In genomic region chr11:133065847-133066485, GRCh38 we compare ENCODE assay signal across 30 cellular contexts.
DNase-seq lines count a peak whose midpoint lies in the region; ATAC-seq, FAIRE-seq and TF ChIP-seq lines count a peak whose summit lies in the region.
"Had no signal": no experiment of that assay in that cellular context is flagged by ENCODE, and none has a peak within 500 bp of the region (broad histone marks: within the 10 kb centered on the region; RNA-seq: fewer than 3 reads in every experiment).

No MANE protein-coding gene starts in this region.

- H3K27ac ChIP-seq in small intestine (ENCODE audit: low read depth in 1 of 2, low read length in 1 of 2) = no peak overlapping the region
- H3K27ac ChIP-seq: dorsolateral prefrontal cortex, gastroesophageal sphincter, pancreas, transverse colon had no signal

- no peak overlapping the region for H3K4me3 ChIP-seq in small intestine (ENCODE audit: low read depth in 1 of 2, low read length in 2 of 2)
- H3K4me3 ChIP-seq: gastroesophageal sphincter, pancreas, transverse colon had no signal

- no peaks in the 10 kb centered on the region for H3K9me3 ChIP-seq in small intestine (ENCODE audit: control insufficient read depth, low read depth)
- H3K9me3 ChIP-seq: gastroesophageal sphincter, pancreas, transverse colon had no signal

- peaks cover 0 to 5% of the 10 kb centered on the region in 2 donors for H3K27me3 ChIP-seq in small intestine (ENCODE audit: control insufficient read depth in 2 of 2, insufficient read depth in 2 of 2, low read length in 2 of 2)
- H3K27me3 ChIP-seq: pancreas had no signal

- 84 to 88% (median 87%) methylated on average over 13 of the region's 13 CpGs for WGBS in small intestine, 3 donors

- H3K4me1 ChIP-seq in small intestine (ENCODE audit: control insufficient read depth in 2 of 2, insufficient read depth in 1 of 2, low read depth in 1 of 2, low read length in 1 of 2) = peaks cover 0 to 2% of the 10 kb centered on the region in 2 donors
- H3K4me1 ChIP-seq: pancreas had no signal

- peaks cover 8% of the 10 kb centered on the region; the same call in 1 of the 2 replicates for H3K9me3 Mint-ChIP-seq in HFFc6
- no peaks in the 10 kb centered on the region for H3K9me3 Mint-ChIP-seq in stimulated activated memory B cell treated with anti-CD40 and anti-IgM and Interleukin-4, amounts not matched to agents 10 μg/mL and 1 μg/mL and 100 μg/mL, for 72 hours
- H3K9me3 Mint-ChIP-seq: brain, immature natural killer cell had no signal

- no peak for FAIRE-seq in small intestine (lab: Jason Lieb, UNC)
- FAIRE-seq: endothelial cell of umbilical vein, pancreas had no signal

- H3K27ac Mint-ChIP-seq in HFFc6 = peak overlapping the region; percentile 32; the same call in 1 of the 2 replicates
- H3K27ac Mint-ChIP-seq in stimulated activated memory B cell treated with anti-CD40 and anti-IgM and Interleukin-4, amounts not matched to agents 10 μg/mL and 1 μg/mL and 100 μg/mL, for 72 hours = no peak overlapping the region
- H3K27ac Mint-ChIP-seq: CD4-positive, CD25-positive, alpha-beta regulatory T cell; immature natural killer cell had no signal

- TF ChIP-seq CTCF in HFFc6 (IDR thresholded peaks at IDR 0.05) = no peak

- peak; percentile 61 for DNase-seq in Daoy (ENCODE audit: low read depth)
- DNase-seq in HFFc6 = peak; percentile 61
- peak; percentile 41 for DNase-seq in astrocyte of the hippocampus (ENCODE audit: low read depth, low spot score)
- no peak for DNase-seq in small intestine
- DNase-seq in mucosa of gallbladder (ENCODE audit: low spot score) = no peak
- no peak for DNase-seq in NCI-H1092 (lab: John Stamatoyannopoulos, UW)
- DNase-seq: activated CD4-positive, alpha-beta T cell treated with anti-CD3 and anti-CD28 coated beads, Interleukin-2, amount 50 U/mL, for 1 hour; activated naive CD4-positive, alpha-beta T cell treated with Interleukin-2 at 50 U/mL for 16 hours; CD4-positive, CD25-positive, alpha-beta regulatory T cell; DMS 273 treated with DMSO at 0.1 percent for 48 hours; dorsolateral prefrontal cortex; hippocampal formation; immature natural killer cell; Karpas-422; mesenchymal stem cell; NCI-H1092 treated with DMSO at 0.1 percent for 48 hours; NCI-H187; pancreas; retina; SHP77 treated with DMSO at 0.1 percent for 48 hours; stimulated activated CD4-positive, alpha-beta T cell treated with anti-CD3 and anti-CD28 coated beads, Interleukin-2, amount 100 ng/mL, for 24 hours; SW 1271; T1000; transverse colon had no signal

- peaks cover 16% of the 10 kb centered on the region for H3K4me1 Mint-ChIP-seq in HFFc6 (ENCODE audit: low read depth)
- no peaks in the 10 kb centered on the region for H3K4me1 Mint-ChIP-seq in stimulated activated memory B cell treated with anti-CD40 and anti-IgM and Interleukin-4, amounts not matched to agents 10 μg/mL and 1 μg/mL and 100 μg/mL, for 72 hours
- H3K4me1 Mint-ChIP-seq: immature natural killer cell had no signal

- peaks cover 1% of the 10 kb centered on the region for H3K27me3 Mint-ChIP-seq in HFFc6 (ENCODE audit: insufficient read depth)
- peaks cover 41% of the 10 kb centered on the region for H3K27me3 Mint-ChIP-seq in stimulated activated memory B cell treated with anti-CD40 and anti-IgM and Interleukin-4, amounts not matched to agents 10 μg/mL and 1 μg/mL and 100 μg/mL, for 72 hours

- no peaks in the 10 kb centered on the region for H3K36me3 Mint-ChIP-seq in HFFc6 (ENCODE audit: low read depth)
- no peaks in the 10 kb centered on the region for H3K36me3 Mint-ChIP-seq in stimulated activated memory B cell treated with anti-CD40 and anti-IgM and Interleukin-4, amounts not matched to agents 10 μg/mL and 1 μg/mL and 100 μg/mL, for 72 hours
- H3K36me3 Mint-ChIP-seq: brain; CD4-positive, CD25-positive, alpha-beta regulatory T cell; immature natural killer cell had no signal

- no peaks in the 10 kb centered on the region for H3K36me3 ChIP-seq in small intestine (ENCODE audit: control insufficient read depth in 2 of 2, insufficient read depth in 2 of 2, low read length in 2 of 2)
- H3K36me3 ChIP-seq: gastroesophageal sphincter, pancreas, transverse colon had no signal

- peak overlapping the region; percentile 10; the same call in 1 of the 2 replicates for H3K4me3 Mint-ChIP-seq in HFFc6
- no peak overlapping the region for H3K4me3 Mint-ChIP-seq in stimulated activated memory B cell treated with anti-CD40 and anti-IgM and Interleukin-4, amounts not matched to agents 10 μg/mL and 1 μg/mL and 100 μg/mL, for 72 hours
- H3K4me3 Mint-ChIP-seq: brain had no signal

- ATAC-seq in stimulated activated memory B cell treated with anti-CD40 and anti-IgM and Interleukin-4, amounts not matched to agents 10 μg/mL and 1 μg/mL and 100 μg/mL, for 72 hours = peak; percentile 27
- ATAC-seq: gastroesophageal sphincter, HCT116, left lobe of liver, pancreas had no signal

Comparison
In these comparisons a context has a peak if more than half of its experiments do, and no peak if none do; other contexts are left out.
1. DNase-seq: peak in Daoy (single experiment), HFFc6 (single experiment) and astrocyte of the hippocampus (single experiment); none in small intestine (single experiment), mucosa of gallbladder (single experiment) and NCI-H1092 (single experiment).